21 cellular contexts compared by ENCODE assay signal in genomic region chr5:168428552-168428951, GRCh38.
"Had no signal": no experiment of that assay in that cellular context is flagged by ENCODE, and none has a peak within 500 bp of the region (broad histone marks: within the 10 kb centered on the region; RNA-seq: fewer than 3 reads in every experiment).

No MANE protein-coding gene starts in this region.

- DNase-seq: colonic mucosa; cortex of kidney; dermis blood vessel endothelial cell; dorsolateral prefrontal cortex; effector CD4-positive, alpha-beta T cell; effector CD8-positive, alpha-beta T cell; effector memory CD4-positive, alpha-beta T cell; effector memory CD8-positive, alpha-beta T cell; endodermal cell; erythroblast; esophagus squamous epithelium; foreskin fibroblast; foreskin keratinocyte; foreskin melanocyte; gastrocnemius medialis; glutamatergic neuron; heart left ventricle; heart right ventricle had no signal

- H3K27ac ChIP-seq: colonic mucosa, coronary artery, dorsolateral prefrontal cortex, esophagus muscularis mucosa, esophagus squamous epithelium, foreskin keratinocyte, gastrocnemius medialis, gastroesophageal sphincter, heart left ventricle, heart right ventricle had no signal
